8 cellular contexts compared by ENCODE assay signal in genomic region chr3:184145120-184145524, GRCh38. TPM values are rescaled to one million over a fixed set of nuclear protein-coding genes. Genes with fewer than 3 reads are reported as not detected.
DNase-seq lines count a peak whose midpoint lies in the region; ATAC-seq, FAIRE-seq and TF ChIP-seq lines count a peak whose summit lies in the region.

No MANE protein-coding gene starts in this region.

- 84% methylated on average over 4 of the region's 4 CpGs for WGBS in smooth muscle cell (ENCODE audit: low lambda C conversion rate)

- no peak overlapping the region for H2AFZ ChIP-seq in smooth muscle cell (ENCODE audit: low read depth)

- H3K4me3 ChIP-seq in AG04450 (ENCODE audit: low read depth, low read length), result no peak overlapping the region
- no peak overlapping the region for H3K4me3 ChIP-seq in cardiac muscle cell
- no peak overlapping the region for H3K4me3 ChIP-seq in smooth muscle cell

- no peak overlapping the region for H3K4me2 ChIP-seq in smooth muscle cell

- CTCF ChIA-PET in AG04450 (lab: Charles Lee), result interaction anchor here (0.6 to 2.5 kb wide), 9 partner anchors 10 to 249 kb away, joined by 3 to 10 read pairs (median 5); partner anchors contain the start of genes EEF1AKMT4 and EIF2B5

- POLR2A ChIA-PET in AG04450 (lab: Yijun Ruan, JAX), result interaction anchor here (0.6 to 2.2 kb wide), 4 partner anchors 10 to 95 kb away, joined by 3 to 9 read pairs (median 7); partner anchors contain the start of genes DVL3 and EIF2B5

- no peaks in the 10 kb centered on the region for H4K20me1 ChIP-seq in smooth muscle cell (ENCODE audit: low read depth)

- no peaks in the 10 kb centered on the region for H3F3A ChIP-seq in smooth muscle cell (ENCODE audit: low read depth)

- TF ChIP-seq POLR2A in GM12891 (IDR thresholded peaks at IDR 0.05; ENCODE audit: low read depth, low read length), result no peak

- DNase-seq in AG04450 (ENCODE audit: low read depth, low spot score), result no peak
- DNase-seq in GM12891 (ENCODE audit: insufficient read length, low spot score), result no peak
- peak; percentile 37 for DNase-seq in NCI-H446 treated with DMSO at 0.1 percent for 48 hours (lab: John Stamatoyannopoulos, UW)
- DNase-seq in activated effector memory CD4-positive, alpha-beta T cell treated with Interleukin-2 at 50 U/mL for 16 hours, result peak; percentile 11
- peak; percentile 52 to 69 for DNase-seq in cardiac muscle cell (ENCODE audit: low read depth in 1 of 2, low spot score in 1 of 2)
- DNase-seq in smooth muscle cell (lab: John Stamatoyannopoulos, UW; ENCODE audit: unreplicated experiment), result no peak

- peaks cover 33% of the 10 kb centered on the region for H3K36me3 ChIP-seq in cardiac muscle cell
- no peaks in the 10 kb centered on the region for H3K36me3 ChIP-seq in smooth muscle cell (ENCODE audit: low read depth)

- H3K9ac ChIP-seq in smooth muscle cell (ENCODE audit: low read depth), result no peak overlapping the region

- FAIRE-seq in GM12891 (lab: Jason Lieb, UNC), result peak; percentile 33

- H3K4me1 ChIP-seq in cardiac muscle cell (ENCODE audit: low read depth) (no peaks in the 10 kb centered on the region), smooth muscle cell (ENCODE audit: low read depth) (no peaks in the 10 kb centered on the region)

- H3K9me3 ChIP-seq in AG04450 (ENCODE audit: control insufficient read depth, insufficient read depth, low read length) (no peaks in the 10 kb centered on the region), cardiac muscle cell (ENCODE audit: low read depth) (no peaks in the 10 kb centered on the region), smooth muscle cell (replicated peaks; ENCODE audit: low read depth) (no peaks in the 10 kb centered on the region)

- peak; percentile 48 for TF ChIP-seq CTCF in AG04450 (IDR thresholded peaks at IDR 0.05; ENCODE audit: low read depth, low read length)
- peak; percentile 48 for TF ChIP-seq CTCF in cardiac muscle cell (IDR thresholded peaks at IDR 0.05; ENCODE audit: low read depth, low read length)
- TF ChIP-seq CTCF in smooth muscle cell (IDR thresholded peaks at IDR 0.05; ENCODE audit: borderline replicate concordance, insufficient read depth, poor library complexity, severe bottlenecking), result peak; percentile 23

- peak overlapping the region; percentile 39 for H3K27ac ChIP-seq in AG04450 (ENCODE audit: low read depth, low read length)
- peak overlapping the region; percentile 45 for H3K27ac ChIP-seq in cardiac muscle cell
- no peak overlapping the region for H3K27ac ChIP-seq in smooth muscle cell (ENCODE audit: low read depth)

- H3K27me3 ChIP-seq in AG04450 (ENCODE audit: control insufficient read depth, insufficient read depth, low read length), result no peaks in the 10 kb centered on the region
- no peaks in the 10 kb centered on the region for H3K27me3 ChIP-seq in cardiac muscle cell
- H3K27me3 ChIP-seq in smooth muscle cell (ENCODE audit: low read depth), result no peaks in the 10 kb centered on the region

- peaks cover 4% of the 10 kb centered on the region for H3K79me2 ChIP-seq in smooth muscle cell (ENCODE audit: low read depth)

- ATAC-seq in HG03469 (IDR thresholded peaks at IDR 0.05; ENCODE audit: unreplicated experiment), result no peak
- ATAC-seq in GM18868 (IDR thresholded peaks at IDR 0.05; ENCODE audit: unreplicated experiment), result no peak

TF ChIP-seq in GM12891, 5 proteins besides CTCF, POLR2A, EP300 and RAD21:
- TF ChIP-seq POLR2AphosphoS5 (IDR thresholded peaks at IDR 0.05; ENCODE audit: low read depth, low read length) (no peak), PAX5 (IDR thresholded peaks at IDR 0.05; ENCODE audit: insufficient read depth, low read length, severe bottlenecking) (no peak)

RNA-seq across cellular contexts. Expression of gene EIF2B5, which starts 10.0 kb away (rescaled TPM):
- polyA plus RNA-seq in AG04450 (2011; rRNA removed) (28.8 and 29.8 TPM in 2 replicates), cardiac muscle cell (55.7 and 57.5 TPM in 2 replicates), smooth muscle cell (32.3 and 50.4 TPM in 2 replicates)
- polyA minus RNA-seq in AG04450 (2011; rRNA and poly(A)+ RNA removed), result 28.6 and 32.8 TPM in 2 replicates
- 33.8 TPM for polyA plus RNA-seq in GM12891 (2012; ENCODE audit: low read depth, missing spikeins)
- total RNA-seq in cardiac muscle cell (38.2 and 82.1 TPM in 2 replicates), smooth muscle cell (23.5 and 25.3 TPM in 2 replicates)

RNA-seq across cellular contexts. Expression of gene DVL3, which starts 10.1 kb away (rescaled TPM):
- polyA plus RNA-seq in AG04450 (2011; rRNA removed) (29.7 and 37.8 TPM in 2 replicates), cardiac muscle cell (150 and 180 TPM in 2 replicates), smooth muscle cell (87.7 and 122 TPM in 2 replicates)
- polyA minus RNA-seq in AG04450 (2011; rRNA and poly(A)+ RNA removed), result 61.5 and 77.9 TPM in 2 replicates
- 21.4 TPM for polyA plus RNA-seq in GM12891 (2012; ENCODE audit: low read depth, missing spikeins)
- total RNA-seq in cardiac muscle cell (96.3 and 135 TPM in 2 replicates), smooth muscle cell (40.2 and 42.5 TPM in 2 replicates)

RNA-seq across cellular contexts. Expression of gene AP2M1, which starts 29.5 kb away (rescaled TPM):
- polyA plus RNA-seq in AG04450 (2011; rRNA removed) (963 and 1,068 TPM in 2 replicates), cardiac muscle cell (551 and 577 TPM in 2 replicates), smooth muscle cell (772 and 784 TPM in 2 replicates)
- 572 and 665 TPM in 2 replicates for polyA minus RNA-seq in AG04450 (2011; rRNA and poly(A)+ RNA removed)
- 183 TPM for polyA plus RNA-seq in GM12891 (2012; ENCODE audit: low read depth, missing spikeins)
- total RNA-seq in cardiac muscle cell (399 and 408 TPM in 2 replicates), smooth muscle cell (444 and 464 TPM in 2 replicates)

RNA-seq across cellular contexts. Expression of gene ABCF3, which starts 40.9 kb away (rescaled TPM):
- polyA plus RNA-seq in AG04450 (2011; rRNA removed) (43.1 and 50.0 TPM in 2 replicates), cardiac muscle cell (74.4 and 78.5 TPM in 2 replicates), smooth muscle cell (46.3 and 69.1 TPM in 2 replicates)
- 74.8 and 108 TPM in 2 replicates for polyA minus RNA-seq in AG04450 (2011; rRNA and poly(A)+ RNA removed)
- 29.8 TPM for polyA plus RNA-seq in GM12891 (2012; ENCODE audit: low read depth, missing spikeins)
- total RNA-seq in cardiac muscle cell (50.2 and 50.7 TPM in 2 replicates), smooth muscle cell (34.6 and 40.4 TPM in 2 replicates)

RNA-seq across cellular contexts. Expression of gene HTR3E, which starts 48.3 kb away (rescaled TPM):
- polyA plus RNA-seq in AG04450 (2011; rRNA removed) (not detected in 2 replicates), cardiac muscle cell (0.15 TPM in 1 of 2 replicates, not detected in the other), smooth muscle cell (not detected in 2 replicates)
- polyA minus RNA-seq in AG04450 (2011; rRNA and poly(A)+ RNA removed), result not detected in 2 replicates
- polyA plus RNA-seq in GM12891 (2012; ENCODE audit: low read depth, missing spikeins), result not detected
- total RNA-seq in cardiac muscle cell (not detected in 2 replicates), smooth muscle cell (not detected in 2 replicates)

Comparison
In these comparisons a context has a peak if more than half of its experiments do, and no peak if none do; other contexts are left out.
1. DNase-seq: peak in NCI-H446 treated with DMSO at 0.1 percent for 48 hours (single experiment), activated effector memory CD4-positive, alpha-beta T cell treated with Interleukin-2 at 50 U/mL for 16 hours (single experiment) and cardiac muscle cell (2 of 2); none in AG04450 (single experiment), GM12891 (single experiment) and smooth muscle cell (single experiment).
2. Peak in every context shown above with its lines, with median percentiles within 50 percentile points of each other: CTCF ChIP-seq.